In genomic region chr9:136790640-136791465, GRCh38 we compare ENCODE assay signal across 8 cellular contexts. TPM values are rescaled to one million over a fixed set of nuclear protein-coding genes. Genes with fewer than 3 reads are reported as not detected.
A peak's percentile ranks its signal among the peaks of the same experiment; 100 is the strongest.
DNase-seq lines count a peak whose midpoint lies in the region; ATAC-seq, FAIRE-seq and TF ChIP-seq lines count a peak whose summit lies in the region.

TMEM141 (plus strand) TSS chr9:136791344; CDS start chr9:136791371, 27 bp downstream.

- H3K4me3 ChIP-seq in keratinocyte (ENCODE audit: control insufficient read depth in 2 of 3, extremely low read depth in 1 of 3, insufficient read depth in 2 of 3, low read depth in 1 of 3, low read length in 3 of 3): peak within 1 kb of the TSS; percentile 70 to 83 (median 82)

- H3K27me3 ChIP-seq in keratinocyte (ENCODE audit: control insufficient read depth, extremely low read depth, insufficient read depth, low read length): peaks cover 4% of the 10 kb centered on the region

- peaks cover 17% of the 10 kb centered on the region for H4K20me1 ChIP-seq in keratinocyte (ENCODE audit: control insufficient read depth, extremely low read depth, insufficient read depth, low read length)

- DNase-seq in AG09319 (ENCODE audit: extremely low read depth, low read depth) (peak; percentile 99), NCI-H460 (ENCODE audit: extremely low read depth, low read depth) (peak; percentile 99), cerebellar nuclear complex (lab: John Stamatoyannopoulos, UW) (peak; percentile 98 to 100), keratinocyte (ENCODE audit: low read depth, low spot score) (peak; percentile 98)
- peak; percentile 100 for DNase-seq in activated CD4-positive, CD25-positive, alpha-beta regulatory T cell treated with anti-CD3 and anti-CD28 coated beads, Interleukin-2, amount 50 U/mL, for 72 hours
- peak; percentile 100 for DNase-seq in stimulated activated CD4-positive, alpha-beta T cell treated with anti-CD3 and anti-CD28 coated beads, Interleukin-15, amount 100 ng/mL, for 1 hour (ENCODE audit: low read depth in 1 of 2, low spot score in 1 of 2)

- H3K79me2 ChIP-seq in keratinocyte (ENCODE audit: control insufficient read depth, insufficient read depth, low read length): peaks cover 9% of the 10 kb centered on the region

- no peaks in the 10 kb centered on the region for H3K9me3 ChIP-seq in keratinocyte (ENCODE audit: control insufficient read depth, low read depth, low read length)

- no peak for FAIRE-seq in keratinocyte (lab: Jason Lieb, UNC)

- ATAC-seq in GM19043 (IDR thresholded peaks at IDR 0.05; ENCODE audit: low read depth, unreplicated experiment) (peak; percentile 80), HG03378 (IDR thresholded peaks at IDR 0.05; ENCODE audit: unreplicated experiment) (peak; percentile 64)

- H3K36me3 ChIP-seq in keratinocyte (ENCODE audit: control insufficient read depth in 2 of 2, extremely low read depth in 1 of 2, insufficient read depth in 2 of 2, low read length in 2 of 2): peaks cover 8 to 17% of the 10 kb centered on the region in 2 experiments

- H3K9me1 ChIP-seq in keratinocyte (ENCODE audit: control insufficient read depth, extremely low read depth, insufficient read depth, low read length): no peaks in the 10 kb centered on the region

- no peak for TF ChIP-seq CTCF in AG09319 (IDR thresholded peaks at IDR 0.05; ENCODE audit: low read depth, low read length)
- no peak for TF ChIP-seq CTCF in keratinocyte (optimal IDR thresholded peaks at IDR 0.05 in 1 of 3, IDR thresholded peaks at IDR 0.05 in 1 of 3, conservative IDR thresholded peaks at IDR 0.05 in 1 of 3; ENCODE audit: extremely low read depth in 1 of 3, insufficient read depth in 2 of 3, low read length in 3 of 3)

- H2AFZ ChIP-seq in keratinocyte (ENCODE audit: control insufficient read depth, low read length): peak within 1 kb of the TSS; percentile 66

- H3K9ac ChIP-seq in keratinocyte (ENCODE audit: control insufficient read depth, extremely low read depth, insufficient read depth, low read length): peak within 1 kb of the TSS; percentile 99

- dilution Hi-C loops in keratinocyte (cut with MboI; ENCODE audit: extremely low pct_ligation_motif_present, low sequenced_read_pairs): no loop called here

- H3K27ac ChIP-seq in keratinocyte (ENCODE audit: control insufficient read depth, insufficient read depth, low read length): peak within 1 kb of the TSS; percentile 98

- peaks cover 17% of the 10 kb centered on the region for H3K4me1 ChIP-seq in keratinocyte (ENCODE audit: control insufficient read depth, extremely low read depth, insufficient read depth, low read length)

- H3K4me2 ChIP-seq in keratinocyte (ENCODE audit: control insufficient read depth, extremely low read depth, insufficient read depth, low read depth, low read length): peak within 1 kb of the TSS; percentile 84

RNA-seq across cellular contexts. Expression of gene TMEM141, which starts in this region (rescaled TPM):
- 24.0 and 27.6 TPM in 2 replicates for total RNA-seq in NCI-H460 (2014; rRNA removed; shearing (Covaris generic))
- polyA plus RNA-seq in NCI-H460 (2014; cell fraction: nucleus; rRNA removed): 59.1 and 86.2 TPM in 2 replicates
- polyA plus RNA-seq in keratinocyte: 85.5 to 118 TPM (median 99.9 TPM) in 3 replicates
- 15.9 TPM for polyA plus RNA-seq in keratinocyte (2011; ENCODE audit: low read depth)
- polyA plus RNA-seq in keratinocyte (2011; cell fraction: cytosol; rRNA removed): 43.4 and 91.6 TPM in 2 replicates
- 27.5 and 27.9 TPM in 2 replicates for polyA plus RNA-seq in keratinocyte (2011; cell fraction: nucleus; rRNA removed)
- 90.9 and 95.4 TPM in 2 replicates for polyA plus RNA-seq in keratinocyte (2012; ENCODE audit: low replicate concordance)
- polyA minus RNA-seq in keratinocyte: 22.6 to 63.5 TPM (median 35.3 TPM) in 3 replicates
- 51.6 TPM for polyA minus RNA-seq in keratinocyte (2011; cell fraction: cytosol; rRNA and poly(A)+ RNA removed)
- polyA minus RNA-seq in keratinocyte (2011; cell fraction: nucleus; rRNA and poly(A)+ RNA removed): 11.2 and 12.1 TPM in 2 replicates

Comparison
In these comparisons a context has a peak if more than half of its experiments do, and no peak if none do; other contexts are left out.
1. Peak in every context shown above with its lines: DNase-seq, ATAC-seq, H3K4me3 ChIP-seq and H3K27ac ChIP-seq.